ENCODE assay signal across 20 cellular contexts in genomic region chr22:48135641-48136040, GRCh38.
"Had no signal": no experiment of that assay in that cellular context is flagged by ENCODE, and none has a peak within 500 bp of the region (broad histone marks: within the 10 kb centered on the region; RNA-seq: fewer than 3 reads in every experiment).

No MANE protein-coding gene starts in this region.

- H3K9me3 ChIP-seq: body of pancreas had no signal

- H3K27ac ChIP-seq: body of pancreas, dorsolateral prefrontal cortex, epithelial cell of prostate had no signal

- ATAC-seq: activated CD8-positive, alpha-beta memory T cell treated with anti-CD3 and anti-CD28 coated beads, Interleukin-2, amount 10 ng/mL, durations not matched to agents 7 days and 5 days; activated T-helper 17 cell treated with anti-CD3 and anti-CD28 coated beads, Interleukin-2, amount 50 U/mL, for 72 hours; body of pancreas; left ventricle myocardium superior had no signal

- FAIRE-seq: colon had no signal

- DNase-seq: activated B cell treated with CpG ODN at 0.5 μM for 24 hours; activated CD4-positive, alpha-beta memory T cell treated with anti-CD3 and anti-CD28 coated beads, Interleukin-2, amount 10 ng/mL, durations not matched to agents 7 days and 5 days; activated CD4-positive, alpha-beta T cell treated with anti-CD3 and anti-CD28 coated beads for 4 hours; activated CD8-positive, alpha-beta memory T cell treated with anti-CD3 and anti-CD28 coated beads, Interleukin-2, amount 10 ng/mL, durations not matched to agents 7 days and 5 days; activated naive CD4-positive, alpha-beta T cell treated with Interleukin-2 at 50 U/mL for 16 hours; activated T-cell treated with anti-CD3 and anti-CD28 coated beads, Interleukin-2, amount 50 U/mL, for 1 hour; body of pancreas; foreskin melanocyte; kidney glomerular epithelial cell; left ventricle myocardium superior; occipital lobe; retina; stimulated activated CD4-positive, alpha-beta T cell treated with anti-CD3 and anti-CD28 coated beads, Interleukin-1b, Interleukin-23, amount 100 ng/mL, for 48 hours; stimulated activated CD8-positive, alpha-beta memory T cell treated with anti-CD3 and anti-CD28 coated beads, Interleukin-4, amount 100 ng/mL, for 48 hours; stimulated activated naive CD4-positive, alpha-beta T cell; T-helper 9 cell had no signal

- H3K4me3 ChIP-seq: body of pancreas, dorsolateral prefrontal cortex had no signal

- H3K4me1 ChIP-seq: body of pancreas had no signal
